8 cellular contexts compared by ENCODE assay signal in the genomic region with DNA sequence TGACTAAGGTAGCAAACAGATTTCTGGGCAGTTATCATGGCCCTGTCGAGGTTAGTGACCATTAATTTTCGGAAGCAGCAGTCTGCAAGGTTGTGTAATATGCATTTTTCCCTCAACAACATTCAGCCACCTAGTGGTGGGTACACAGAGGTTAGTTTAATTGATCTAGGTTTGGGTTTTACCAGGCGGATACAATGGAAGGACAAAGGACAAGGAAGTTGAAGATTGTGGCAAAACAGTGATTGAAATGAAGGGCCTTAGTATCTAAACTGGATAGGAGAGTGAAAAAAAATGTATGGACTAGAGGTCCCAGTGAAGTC. TPM values are rescaled to one million over a fixed set of nuclear protein-coding genes. Genes with fewer than 3 reads are reported as not detected.
DNase-seq lines count a peak whose midpoint lies in the region; ATAC-seq and TF ChIP-seq lines count a peak whose summit lies in the region.
"Had no signal": no experiment of that assay in that cellular context is flagged by ENCODE, and none has a peak within 500 bp of the region (broad histone marks: within the 10 kb centered on the region; RNA-seq: fewer than 3 reads in every experiment).

No MANE protein-coding gene starts in this region.

- no peak overlapping the region for H3K4me3 Mint-ChIP-seq in neural crest cell
- H3K4me3 Mint-ChIP-seq: activated B cell treated with CpG ODN at 0.5 μM for 24 hours had no signal

- no peaks in the 10 kb centered on the region for H3K27me3 ChIP-seq in Loucy (ENCODE audit: insufficient read depth, low read length, poor library complexity, severe bottlenecking)
- H3K27me3 ChIP-seq in body of pancreas, result no peaks in the 10 kb centered on the region

- WGBS in body of pancreas, 2 donors, result 13% methylated on average over 3 of the region's 3 CpGs

- H3K79me2 ChIP-seq in Loucy (ENCODE audit: insufficient read depth, low read length), result no peaks in the 10 kb centered on the region

- no peaks in the 10 kb centered on the region for H3K27me3 Mint-ChIP-seq in neural crest cell (ENCODE audit: low read depth)
- H3K27me3 Mint-ChIP-seq: activated B cell treated with CpG ODN at 0.5 μM for 24 hours had no signal

- no peaks in the 10 kb centered on the region for H4K20me1 ChIP-seq in Loucy (ENCODE audit: insufficient read depth, low read length, poor library complexity, severe bottlenecking)

- TF ChIP-seq POLR2A in body of pancreas (IDR thresholded peaks at IDR 0.05), result no peak

- H3K36me3 ChIP-seq in Loucy (ENCODE audit: insufficient read depth, low read length) (no peaks in the 10 kb centered on the region), body of pancreas (replicated peaks in 1 of 2; ENCODE audit: insufficient read depth in 1 of 2, low read depth in 2 of 2) (no peaks in the 10 kb centered on the region)

- H2AFZ ChIP-seq in Loucy (ENCODE audit: low read length), result peak overlapping the region; percentile 55; the same call in 1 of the 2 replicates

- H3K27ac Mint-ChIP-seq in neural crest cell (ENCODE audit: unreplicated experiment), result no peak overlapping the region
- H3K27ac Mint-ChIP-seq: activated B cell treated with CpG ODN at 0.5 μM for 24 hours had no signal

- DNase-seq in GM04503 (ENCODE audit: low read depth) (peak; percentile 36), body of pancreas (peak in 1 of 4 donors; percentile 59), neural crest cell (ENCODE audit: low read depth, low spot score) (no peak), GM19238 (ENCODE audit: insufficient read length, low spot score) (no peak)
- no peak for DNase-seq in activated naive CD4-positive, alpha-beta T cell treated with Interleukin-2 at 50 U/mL for 16 hours
- DNase-seq: activated B cell treated with CpG ODN at 0.5 μM for 24 hours had no signal

- H3K9me2 ChIP-seq in Loucy (replicated peaks; ENCODE audit: low read depth, low read length), result no peaks in the 10 kb centered on the region

- no peaks in the 10 kb centered on the region for H3K9me3 Mint-ChIP-seq in neural crest cell
- H3K9me3 Mint-ChIP-seq: activated B cell treated with CpG ODN at 0.5 μM for 24 hours had no signal

- peak overlapping the region; percentile 0 for H3K9ac ChIP-seq in Loucy (ENCODE audit: low read depth, low read length, poor library complexity, severe bottlenecking)

- no peaks in the 10 kb centered on the region for H3K9me3 ChIP-seq in Loucy (ENCODE audit: insufficient read depth, low read depth, low read length)
- no peaks in the 10 kb centered on the region for H3K9me3 ChIP-seq in body of pancreas

- H3K4me3 ChIP-seq in Loucy (ENCODE audit: low read length, poor library complexity, severe bottlenecking) (no peak overlapping the region), body of pancreas (no peak overlapping the region)

- peaks cover 5% of the 10 kb centered on the region for H3K36me3 Mint-ChIP-seq in neural crest cell (ENCODE audit: low read depth)

- no peaks in the 10 kb centered on the region for H3F3A ChIP-seq in Loucy (ENCODE audit: low read depth)

- peak overlapping the region; percentile 9 for H3K4me2 ChIP-seq in Loucy (ENCODE audit: low read depth, low read length, poor library complexity, severe bottlenecking)

- H3K4me1 ChIP-seq in Loucy (ENCODE audit: insufficient read depth, low read length, poor library complexity, severe bottlenecking), result peaks cover 35% of the 10 kb centered on the region
- H3K4me1 ChIP-seq in body of pancreas, result peaks cover 40% of the 10 kb centered on the region

- peaks cover 27% of the 10 kb centered on the region for H3K4me1 Mint-ChIP-seq in neural crest cell

- H3K27ac ChIP-seq in body of pancreas, result peak overlapping the region; percentile 53 to 67 (median 56)

- intact Hi-C loops in body of pancreas (cut with DNase I), result no loop called here

- ATAC-seq in body of pancreas (no peak), HG02970 (IDR thresholded peaks at IDR 0.05; ENCODE audit: low FRiP score, unreplicated experiment) (no peak)

- TF ChIP-seq CTCF in Loucy (conservative IDR thresholded peaks at IDR 0.05; ENCODE audit: low read length) (peak; percentile 76), body of pancreas (IDR thresholded peaks at IDR 0.05) (peak in 6 of 7 experiments; percentile 42 to 90 (median 78)), neural crest cell (conservative IDR thresholded peaks at IDR 0.05) (peak; percentile 64)

RNA-seq across cellular contexts. Expression of gene ARMH1, which starts 2.6 kb away (rescaled TPM):
- total RNA-seq in body of pancreas, result 1 to 10 TPM in 1 of 2 donors, not detected in 1; 1.0 TPM
- 5.6 and 5.9 TPM in 2 replicates for total RNA-seq in neural crest cell

RNA-seq across cellular contexts. Expression of gene TMEM53, which starts 2.9 kb away (rescaled TPM):
- 1 to 10 TPM; 6.2 to 7.6 TPM for total RNA-seq in body of pancreas
- total RNA-seq in neural crest cell, result 14.1 and 15.7 TPM in 2 replicates

RNA-seq across cellular contexts. Expression of gene RNU5D-1, which starts 53.8 kb away (rescaled TPM):
- not detected for total RNA-seq in body of pancreas
- total RNA-seq in neural crest cell, result not detected in 2 replicates
- total RNA-seq: activated B cell treated with CpG ODN at 0.5 μM for 24 hours had no signal
